ENCODE assay signal across 1 cellular context in the genomic region with DNA sequence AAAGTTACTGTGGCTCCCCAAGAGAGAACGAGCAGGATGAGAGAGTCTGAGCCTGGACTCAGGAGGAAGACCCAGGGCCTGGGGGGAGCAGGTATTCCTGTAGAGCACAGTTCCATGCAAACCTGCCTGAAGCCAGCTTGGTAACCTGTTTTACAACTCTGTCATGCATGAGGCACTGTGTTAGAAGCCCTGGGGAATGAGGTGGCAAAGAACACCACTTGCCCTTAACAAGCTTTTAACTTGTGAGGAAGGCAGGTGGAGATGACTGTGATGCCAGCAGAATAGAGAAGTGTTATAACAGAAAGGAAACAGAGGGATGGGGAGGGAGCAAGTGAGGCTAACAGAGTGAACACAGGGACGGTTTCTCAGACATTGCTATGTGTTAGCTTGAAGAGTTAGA.
TF ChIP-seq lines count a peak whose summit lies in the region.

No MANE protein-coding gene starts in this region.

TF ChIP-seq in K562, 482 proteins besides CTCF, POLR2A, EP300 and RAD21 (continued from another document):
- TF ChIP-seq PPARD (CRISPR knock-in tag; IDR thresholded peaks at IDR 0.05) (no peak), TGIF2 (CRISPR knock-in tag; IDR thresholded peaks at IDR 0.05) (no peak), DNMT1 (IDR thresholded peaks at IDR 0.05) (no peak), POLR2H (tag; IDR thresholded peaks at IDR 0.05; ENCODE audit: low read depth) (no peak), RBBP5 (IDR thresholded peaks at IDR 0.05; ENCODE audit: borderline replicate concordance, insufficient read depth, low read length, poor library complexity, severe bottlenecking) (no peak), ZNF57 (CRISPR knock-in tag; IDR thresholded peaks at IDR 0.05) (no peak), TCF7L2 (IDR thresholded peaks at IDR 0.05; ENCODE audit: low read depth, low read length) (no peak), ETV6 (IDR thresholded peaks at IDR 0.05; ENCODE audit: borderline replicate concordance in 1 of 2, low read depth in 2 of 2, low read length in 1 of 2) (no peak), ETV6 (CRISPR knock-in tag; IDR thresholded peaks at IDR 0.05; ENCODE audit: borderline replicate concordance) (no peak), BRCA1 (IDR thresholded peaks at IDR 0.05) (no peak), BRCA1 (CRISPR knock-in tag; IDR thresholded peaks at IDR 0.05) (no peak), ZNF830 (CRISPR knock-in tag; IDR thresholded peaks at IDR 0.05) (no peak), ZBTB43 (CRISPR knock-in tag; IDR thresholded peaks at IDR 0.05) (no peak)
